Comparison of ENCODE assay signal across 9 cellular contexts in genomic region chr16:89574681-89575246, GRCh38. TPM values are rescaled to one million over a fixed set of nuclear protein-coding genes. Genes with fewer than 3 reads are reported as not detected.
DNase-seq lines count a peak whose midpoint lies in the region; ATAC-seq and TF ChIP-seq lines count a peak whose summit lies in the region.
"Had no signal": no experiment of that assay in that cellular context is flagged by ENCODE, and none has a peak within 500 bp of the region (broad histone marks: within the 10 kb centered on the region; RNA-seq: fewer than 3 reads in every experiment).

No MANE protein-coding gene starts in this region.

- intact Hi-C loops in ascending aorta (cut with DNase I): no loop called here

- H3K27me3 ChIP-seq in ascending aorta (peaks cover 4% of the 10 kb centered on the region), iPS-15b (ENCODE audit: control insufficient read depth, insufficient read depth, low read length) (peaks cover 7% of the 10 kb centered on the region)

- DNase-seq in DMS153 (lab: John Stamatoyannopoulos, UW) (peak; percentile 12), RPMI7951 (ENCODE audit: low read depth) (peak; percentile 53), ascending aorta (ENCODE audit: low spot score in 2 of 2) (no peak), NCI-H510A (lab: John Stamatoyannopoulos, UW) (no peak)
- DNase-seq in stimulated activated CD4-positive, alpha-beta T cell treated with anti-CD3 and anti-CD28 coated beads, Interleukin-2, amount 100 ng/mL, for 48 hours: peak; percentile 66 to 71

- H3K9ac ChIP-seq in iPS-15b (ENCODE audit: low read depth, low read length): peak overlapping the region; percentile 16

- H3K27ac ChIP-seq in ascending aorta: no peak overlapping the region

- H3K4me1 ChIP-seq in ascending aorta (peaks cover 7 to 10% of the 10 kb centered on the region in 2 donors), iPS-15b (ENCODE audit: control insufficient read depth, insufficient read depth, low read length) (no peaks in the 10 kb centered on the region)

- peak; percentile 19 to 53 (median 41) for TF ChIP-seq CTCF in ascending aorta (IDR thresholded peaks at IDR 0.05)

- H3K4me3 ChIP-seq in ascending aorta: peak overlapping the region; percentile 11 to 44
- peak overlapping the region; percentile 55 for H3K4me3 ChIP-seq in iPS-15b (ENCODE audit: low read depth, low read length)

- no peaks in the 10 kb centered on the region for H3K9me3 ChIP-seq in ascending aorta
- no peaks in the 10 kb centered on the region for H3K9me3 ChIP-seq in iPS-15b (ENCODE audit: control insufficient read depth, insufficient read depth, low read length)

- ATAC-seq in HG02642 (IDR thresholded peaks at IDR 0.05; ENCODE audit: poor library complexity, unreplicated experiment) (peak; percentile 40), HG02588 (IDR thresholded peaks at IDR 0.05; ENCODE audit: unreplicated experiment) (no peak)

- no peaks in the 10 kb centered on the region for H3K36me3 ChIP-seq in ascending aorta
- H3K36me3 ChIP-seq in iPS-15b (ENCODE audit: control insufficient read depth, insufficient read depth, low read length): peaks cover 7% of the 10 kb centered on the region

RNA-seq across cellular contexts. Expression of gene CPNE7, which starts 0.8 kb away (rescaled TPM):
- 1.3 and 2.6 TPM in 2 replicates for total RNA-seq in RPMI7951 (2014; rRNA removed; shearing (Covaris generic))
- total RNA-seq in ascending aorta: not detected
- total RNA-seq: subcutaneous adipose tissue had no signal

RNA-seq across cellular contexts. Expression of gene RPL13, which starts 14.3 kb away (rescaled TPM):
- total RNA-seq in RPMI7951 (2014; rRNA removed; shearing (Covaris generic)): 2,032 and 3,331 TPM in 2 replicates
- 8,360 TPM for total RNA-seq in ascending aorta

RNA-seq across cellular contexts. Expression of gene DPEP1, which starts 38.7 kb away (rescaled TPM):
- 0.24 and 0.29 TPM in 2 replicates for total RNA-seq in RPMI7951 (2014; rRNA removed; shearing (Covaris generic))
- not detected for total RNA-seq in ascending aorta

Comparison
In these comparisons a context has a peak if more than half of its experiments do, and no peak if none do; other contexts are left out.
1. DNase-seq: peak in DMS153 (single experiment), RPMI7951 (single experiment) and stimulated activated CD4-positive, alpha-beta T cell treated with anti-CD3 and anti-CD28 coated beads, Interleukin-2, amount 100 ng/mL, for 48 hours (2 of 2); none in ascending aorta (0 of 2) and NCI-H510A (single experiment).